Comparison of ENCODE assay signal across 12 cellular contexts in genomic region chr2:113822087-113822805, GRCh38.
"Had no signal": no experiment of that assay in that cellular context is flagged by ENCODE, and none has a peak within 500 bp of the region (broad histone marks: within the 10 kb centered on the region; RNA-seq: fewer than 3 reads in every experiment).

No MANE protein-coding gene starts in this region.

- H3K4me3 Mint-ChIP-seq: neural crest cell had no signal

- H3K4me3 ChIP-seq: dorsolateral prefrontal cortex, esophagus muscularis mucosa, gastrocnemius medialis, left ventricle myocardium inferior, ovary, skin epidermis, thyroid gland had no signal

- H3K9me3 ChIP-seq: esophagus muscularis mucosa, gastrocnemius medialis, left ventricle myocardium inferior, ovary, thyroid gland had no signal

- H3K9me3 Mint-ChIP-seq: neural crest cell had no signal

- DNase-seq: activated CD4-positive, alpha-beta T cell treated with anti-CD3 and anti-CD28 coated beads, Interleukin-2, amount 50 U/mL, for 48 hours; activated CD4-positive, CD25-positive, alpha-beta regulatory T cell treated with anti-CD3 and anti-CD28 coated beads, Interleukin-2, amount 50 U/mL, for 72 hours; activated gamma-delta T cell treated with Interleukin-2 at 50 U/mL for 16 hours; activated T-cell treated with anti-CD3 and anti-CD28 coated beads, Interleukin-2, amount 50 U/mL, for 48 hours; dorsolateral prefrontal cortex; gastrocnemius medialis; left ventricle myocardium inferior; ovary had no signal

- H3K27me3 ChIP-seq: dorsolateral prefrontal cortex, esophagus muscularis mucosa, gastrocnemius medialis, ovary, thyroid gland had no signal

- ATAC-seq: gastrocnemius medialis had no signal

- H3K36me3 ChIP-seq: esophagus muscularis mucosa, gastrocnemius medialis, left ventricle myocardium inferior, ovary, thyroid gland had no signal

- H3K27ac ChIP-seq: dorsolateral prefrontal cortex, esophagus muscularis mucosa, gastrocnemius medialis, left ventricle myocardium inferior, ovary, skin epidermis, thyroid gland had no signal
